ENCODE assay signal across 13 cellular contexts in genomic region chr9:16100596-16101091, GRCh38.
A peak's percentile ranks its signal among the peaks of the same experiment; 100 is the strongest.
DNase-seq lines count a peak whose midpoint lies in the region; ATAC-seq and TF ChIP-seq lines count a peak whose summit lies in the region.
"Had no signal": no experiment of that assay in that cellular context is flagged by ENCODE, and none has a peak within 500 bp of the region (broad histone marks: within the 10 kb centered on the region; RNA-seq: fewer than 3 reads in every experiment).

No MANE protein-coding gene starts in this region.

- peaks cover 2% of the 10 kb centered on the region for H3K4me1 ChIP-seq in right cardiac atrium (ENCODE audit: control insufficient read depth, insufficient read depth, low read length)
- H3K4me1 ChIP-seq in neuronal stem cell (ENCODE audit: control insufficient read depth in 2 of 2, insufficient read depth in 1 of 2, low read depth in 1 of 2, low read length in 2 of 2) = peaks cover 16 to 27% of the 10 kb centered on the region in 2 donors
- H3K4me1 ChIP-seq in PC-9 (replicated peaks; ENCODE audit: insufficient read depth) = no peaks in the 10 kb centered on the region

- no peak overlapping the region for H4K91ac ChIP-seq in neuronal stem cell (ENCODE audit: low read depth, low read length, poor library complexity)

- no peak overlapping the region for H2AK5ac ChIP-seq in neuronal stem cell (ENCODE audit: low read depth, low read length)

- DNase-seq in NCI-H82 (lab: John Stamatoyannopoulos, UW) (peak; percentile 6), NCI-H82 treated with DMSO at 0.1 percent for 48 hours (lab: John Stamatoyannopoulos, UW; ENCODE audit: unreplicated experiment) (no peak), right cardiac atrium (peak; percentile 84 to 93 (median 90)), neuronal stem cell (ENCODE audit: low spot score) (no peak), NCI-H187 (lab: John Stamatoyannopoulos, UW) (no peak), PC-9 (no peak)
- no peak for DNase-seq in activated T-helper 1 cell treated with anti-CD3 and anti-CD28 coated beads, Interleukin-12 subunit alpha, Interleukin-12 subunit beta, Interleukin-2, Interleukin-4 antibody, amounts not matched to agents 30 ng/mL and 10 ng/mL and 1 ng/mL, durations not matched to agents 14 hours and 24 hours and 36 hours (ENCODE audit: low spot score)
- DNase-seq: 8988T, DMS79, erythroblast, NCI-H1417 had no signal

- no peaks in the 10 kb centered on the region for H3K4me1 Mint-ChIP-seq in activated T-helper 1 cell treated with anti-CD3 and anti-CD28 coated beads, Interleukin-12 subunit alpha, Interleukin-12 subunit beta, Interleukin-2, Interleukin-4 antibody, amounts not matched to agents 30 ng/mL and 10 ng/mL and 1 ng/mL, durations not matched to agents 14 hours and 24 hours and 36 hours (ENCODE audit: low read depth)

- H3K9ac ChIP-seq in neuronal stem cell (ENCODE audit: low read depth, low read length, poor library complexity) = no peak overlapping the region

- POLR2A ChIA-PET in PC-9 (lab: Charles Lee; ENCODE audit: unreplicated experiment) = interaction anchor here (0.6 to 0.7 kb wide), 2 partner anchors 24 to 945 kb away, joined by 5 to 6 read pairs; no protein-coding TSS in a partner anchor

- H3K79me1 ChIP-seq in neuronal stem cell (ENCODE audit: low read depth, low read length) = no peaks in the 10 kb centered on the region

- no peak for TF ChIP-seq CTCF in PC-9 (conservative IDR thresholded peaks at IDR 0.05)

- CTCF ChIA-PET in PC-9 (lab: Charles Lee) = no interaction called here

- peak overlapping the region; percentile 21 for H3K14ac ChIP-seq in neuronal stem cell (ENCODE audit: low read length)

- no peak overlapping the region for H3K4me3 Mint-ChIP-seq in activated T-helper 1 cell treated with anti-CD3 and anti-CD28 coated beads, Interleukin-12 subunit alpha, Interleukin-12 subunit beta, Interleukin-2, Interleukin-4 antibody, amounts not matched to agents 30 ng/mL and 10 ng/mL and 1 ng/mL, durations not matched to agents 14 hours and 24 hours and 36 hours
- H3K4me3 Mint-ChIP-seq: activated naive CD8-positive, alpha-beta T cell had no signal

- peak; percentile 96 to 97 for ATAC-seq in right cardiac atrium
- ATAC-seq in HG02973 (IDR thresholded peaks at IDR 0.05; ENCODE audit: unreplicated experiment) = no peak

- H2AFZ ChIP-seq in neuronal stem cell (ENCODE audit: low read length) = peak overlapping the region; percentile 88
- H2AFZ ChIP-seq in PC-9 = no peak overlapping the region

- peak overlapping the region; percentile 49 for H2BK5ac ChIP-seq in neuronal stem cell (ENCODE audit: low read length)

- H2BK12ac ChIP-seq in neuronal stem cell (ENCODE audit: low read length) = no peak overlapping the region

- H3K36me3 Mint-ChIP-seq in activated T-helper 1 cell treated with anti-CD3 and anti-CD28 coated beads, Interleukin-12 subunit alpha, Interleukin-12 subunit beta, Interleukin-2, Interleukin-4 antibody, amounts not matched to agents 30 ng/mL and 10 ng/mL and 1 ng/mL, durations not matched to agents 14 hours and 24 hours and 36 hours (ENCODE audit: low read depth) = no peaks in the 10 kb centered on the region
- H3K36me3 Mint-ChIP-seq: activated naive CD8-positive, alpha-beta T cell had no signal

- H3K27me3 Mint-ChIP-seq in activated T-helper 1 cell treated with anti-CD3 and anti-CD28 coated beads, Interleukin-12 subunit alpha, Interleukin-12 subunit beta, Interleukin-2, Interleukin-4 antibody, amounts not matched to agents 30 ng/mL and 10 ng/mL and 1 ng/mL, durations not matched to agents 14 hours and 24 hours and 36 hours (ENCODE audit: insufficient read depth) = no peaks in the 10 kb centered on the region
- H3K27me3 Mint-ChIP-seq: activated naive CD8-positive, alpha-beta T cell had no signal

- no peak overlapping the region for H3K23ac ChIP-seq in neuronal stem cell (ENCODE audit: low read depth, low read length, poor library complexity)

- H2BK15ac ChIP-seq in neuronal stem cell (ENCODE audit: low read length) = no peak overlapping the region

- H3K4me3 ChIP-seq in right cardiac atrium (ENCODE audit: low read length) = no peak overlapping the region
- H3K4me3 ChIP-seq in neuronal stem cell (ENCODE audit: low read length in 2 of 2) = no peak overlapping the region
- H3K4me3 ChIP-seq in PC-9 = no peak overlapping the region

- no peaks in the 10 kb centered on the region for H4K20me1 ChIP-seq in PC-9 (ENCODE audit: insufficient read depth)

- no peaks in the 10 kb centered on the region for H3K27me3 ChIP-seq in right cardiac atrium (ENCODE audit: control insufficient read depth, insufficient read depth)
- H3K27me3 ChIP-seq in neuronal stem cell (ENCODE audit: control insufficient read depth in 3 of 3, insufficient read depth in 3 of 3, low read depth in 1 of 3, low read length in 3 of 3) = no peaks in the 10 kb centered on the region
- no peaks in the 10 kb centered on the region for H3K27me3 ChIP-seq in PC-9 (ENCODE audit: insufficient read depth, low read depth)

- H3K4me2 ChIP-seq in neuronal stem cell (ENCODE audit: insufficient read depth, low read length, poor library complexity, severe bottlenecking) = peak overlapping the region; percentile 35
- H3K4me2 ChIP-seq in PC-9 = no peak overlapping the region

- no TSS peak for BruUV-seq in PC-9 (replicated peaks; lab: Mats Ljungman, UMichigan)

- 29% methylated on average over 8 of the region's 8 CpGs for WGBS in right cardiac atrium
- WGBS in neuronal stem cell (ENCODE audit: extremely low coverage in 2 of 2, insufficient read length in 2 of 2, insufficient replicate concordance in 1 of 2), 2 donors = no CpG with 5 or more reads among the region's 8 CpGs

- no peak overlapping the region for H4K8ac ChIP-seq in neuronal stem cell (ENCODE audit: low read depth, low read length)

- H3K9me3 ChIP-seq in right cardiac atrium (ENCODE audit: control insufficient read depth, low read length) = no peaks in the 10 kb centered on the region
- H3K9me3 ChIP-seq in neuronal stem cell (replicated peaks in 1 of 2; ENCODE audit: control insufficient read depth in 2 of 2, insufficient read depth in 1 of 2, low read depth in 1 of 2, low read length in 2 of 2) = peaks cover 0 to 2% of the 10 kb centered on the region in 2 donors
- H3K9me3 ChIP-seq in PC-9 (ENCODE audit: insufficient read depth, low read depth) = no peaks in the 10 kb centered on the region

- H3F3A ChIP-seq in PC-9 (ENCODE audit: insufficient read depth, low read depth) = no peaks in the 10 kb centered on the region

- H3K79me2 ChIP-seq in PC-9 (ENCODE audit: low read depth) = no peaks in the 10 kb centered on the region

- H3K27ac ChIP-seq in right cardiac atrium (ENCODE audit: low read length) = peak overlapping the region; percentile 36
- H3K27ac ChIP-seq in neuronal stem cell (replicated peaks; ENCODE audit: low read length) = peak overlapping the region; percentile 71
- H3K27ac ChIP-seq in PC-9 = no peak overlapping the region

- no peaks in the 10 kb centered on the region for H3K9me3 Mint-ChIP-seq in activated T-helper 1 cell treated with anti-CD3 and anti-CD28 coated beads, Interleukin-12 subunit alpha, Interleukin-12 subunit beta, Interleukin-2, Interleukin-4 antibody, amounts not matched to agents 30 ng/mL and 10 ng/mL and 1 ng/mL, durations not matched to agents 14 hours and 24 hours and 36 hours

- intact Hi-C loops in right cardiac atrium (cut with DNase I) (no loop called here), PC-9 (cut with micrococcal nuclease; ENCODE audit: unreplicated experiment) (no loop called here)
- intact Hi-C loops in activated T-helper 1 cell treated with anti-CD3 and anti-CD28 coated beads, Interleukin-12 subunit alpha, Interleukin-12 subunit beta, Interleukin-2, Interleukin-4 antibody, amounts not matched to agents 30 ng/mL and 10 ng/mL and 1 ng/mL, durations not matched to agents 14 hours and 24 hours and 36 hours (cut with micrococcal nuclease) = no loop called here

- peak overlapping the region; percentile 63 for H3K18ac ChIP-seq in neuronal stem cell (ENCODE audit: low read length)

- no peaks in the 10 kb centered on the region for H3K9me2 ChIP-seq in PC-9 (ENCODE audit: insufficient read depth)

- no peaks in the 10 kb centered on the region for H3K36me3 ChIP-seq in neuronal stem cell (replicated peaks in 1 of 2; ENCODE audit: control insufficient read depth in 2 of 2, insufficient read depth in 2 of 2, low read length in 2 of 2)
- no peaks in the 10 kb centered on the region for H3K36me3 ChIP-seq in PC-9 (ENCODE audit: low read depth)

- H3K4ac ChIP-seq in neuronal stem cell (ENCODE audit: low read length) = no peak overlapping the region

- H3K27ac Mint-ChIP-seq in activated T-helper 1 cell treated with anti-CD3 and anti-CD28 coated beads, Interleukin-12 subunit alpha, Interleukin-12 subunit beta, Interleukin-2, Interleukin-4 antibody, amounts not matched to agents 30 ng/mL and 10 ng/mL and 1 ng/mL, durations not matched to agents 14 hours and 24 hours and 36 hours = no peak overlapping the region
- H3K27ac Mint-ChIP-seq: activated naive CD8-positive, alpha-beta T cell had no signal

- H2BK120ac ChIP-seq in neuronal stem cell (ENCODE audit: low read depth, low read length) = no peak overlapping the region

Comparison
In these comparisons a context has a peak if more than half of its experiments do, and no peak if none do; other contexts are left out.
1. DNase-seq: peak in NCI-H82 (single experiment) and right cardiac atrium (3 of 3); none in NCI-H82 treated with DMSO at 0.1 percent for 48 hours (single experiment), neuronal stem cell (single experiment), activated T-helper 1 cell treated with anti-CD3 and anti-CD28 coated beads, Interleukin-12 subunit alpha, Interleukin-12 subunit beta, Interleukin-2, Interleukin-4 antibody, amounts not matched to agents 30 ng/mL and 10 ng/mL and 1 ng/mL, durations not matched to agents 14 hours and 24 hours and 36 hours (single experiment), NCI-H187 (0 of 2) and PC-9 (0 of 2).